ENCODE assay signal across 8 cellular contexts in genomic region chr10:84328303-84329093, GRCh38. TPM values are rescaled to one million over a fixed set of nuclear protein-coding genes. Genes with fewer than 3 reads are reported as not detected.
A peak's percentile ranks its signal among the peaks of the same experiment; 100 is the strongest.
DNase-seq lines count a peak whose midpoint lies in the region; ATAC-seq and TF ChIP-seq lines count a peak whose summit lies in the region.

Gene CCSER2 (plus strand): TSS chr10:84328589. CDS start chr10:84371053, 42,464 bp downstream.

- no peaks in the 10 kb centered on the region for H3K36me3 ChIP-seq in HUES6 (ENCODE audit: control insufficient read depth, insufficient read depth, low read length)

- no peaks in the 10 kb centered on the region for H3K9me3 ChIP-seq in HUES6 (ENCODE audit: control insufficient read depth, insufficient read depth, low read depth, low read length)

- peak within 1 kb of the TSS; percentile 42; the same call in 1 of the 2 replicates for H3K27ac ChIP-seq in HUES6 (ENCODE audit: low read depth, low read length)

- no peaks in the 10 kb centered on the region for H3K27me3 ChIP-seq in HUES6 (ENCODE audit: control insufficient read depth, insufficient read depth, low read length)

- ATAC-seq in GM21423 (IDR thresholded peaks at IDR 0.05; ENCODE audit: unreplicated experiment): peak; percentile 58
- ATAC-seq in esophagus mucosa: peak; percentile 99

- DNase-seq in DMS153 treated with DMSO at 0.1 percent for 48 hours (lab: John Stamatoyannopoulos, UW; ENCODE audit: unreplicated experiment) (peak; percentile 86), myocyte (ENCODE audit: low read depth) (peak; percentile 90)
- DNase-seq in activated T-cell treated with anti-CD3 and anti-CD28 coated beads, Interleukin-2, amount 50 U/mL, for 48 hours: peak; percentile 98 to 99
- peak; percentile 79 to 91 for DNase-seq in stimulated activated CD8-positive, alpha-beta memory T cell treated with anti-CD3 and anti-CD28 coated beads, Interleukin-7, amount 100 ng/mL, for 4 hours (ENCODE audit: low read depth in 2 of 2)

- H3K4me1 ChIP-seq in HUES6 (ENCODE audit: control insufficient read depth, insufficient read depth, low read length): peaks cover 24% of the 10 kb centered on the region

- peak within 1 kb of the TSS; percentile 79 for H3K4me3 ChIP-seq in HUES6 (ENCODE audit: low read depth, low read length)

- H3K9ac ChIP-seq in HUES6 (ENCODE audit: low read length): peak within 1 kb of the TSS; percentile 80

TF ChIP-seq in PFSK-1, 5 proteins besides CTCF, POLR2A, EP300 and RAD21:
- TF ChIP-seq FOXP2 (optimal IDR thresholded peaks at IDR 0.05; ENCODE audit: borderline replicate concordance, extremely low read depth, extremely low read length, insufficient read depth) (peak; percentile 36), TAF1 (IDR thresholded peaks at IDR 0.05; ENCODE audit: borderline replicate concordance, insufficient read depth, low read length) (peak; percentile 63; the same call in 1 of the 2 replicates), SIN3A (IDR thresholded peaks at IDR 0.05; ENCODE audit: borderline replicate concordance, insufficient read depth, low read length) (no peak), POLR2AphosphoS5 (IDR thresholded peaks at IDR 0.05; ENCODE audit: low read depth, low read length) (peak; percentile 63)
TF ChIP-seq in PFSK-1: peak in this region for 3.

RNA-seq across cellular contexts. Expression of gene CCSER2, which starts in this region (rescaled TPM):
- polyA plus RNA-seq in PFSK-1 (2012; ENCODE audit: insufficient read length, low read depth): 11.3 TPM
- total RNA-seq in esophagus mucosa (43.4 TPM), myocyte (49.2 and 52.9 TPM in 2 replicates)
- polyA plus RNA-seq in myocyte (2012): 21.2 TPM

Comparison
In these comparisons a context has a peak if more than half of its experiments do, and no peak if none do; other contexts are left out.
1. Peak in every context shown above with its lines: DNase-seq, ATAC-seq, H3K4me3 ChIP-seq and H3K27ac ChIP-seq.